17 cellular contexts compared by ENCODE assay signal in genomic region chr10:77419979-77420378, GRCh38.
DNase-seq lines count a peak whose midpoint lies in the region; ATAC-seq and TF ChIP-seq lines count a peak whose summit lies in the region.
"Had no signal": no experiment of that assay in that cellular context is flagged by ENCODE, and none has a peak within 500 bp of the region (broad histone marks: within the 10 kb centered on the region; RNA-seq: fewer than 3 reads in every experiment).

No MANE protein-coding gene starts in this region.

- no peak overlapping the region for H3K4me2 ChIP-seq in mesenchymal stem cell (ENCODE audit: low read length, poor library complexity, severe bottlenecking)
- H3K4me2 ChIP-seq: A549 had no signal

- no peak overlapping the region for H2BK120ac ChIP-seq in mesenchymal stem cell (ENCODE audit: low read depth, low read length)

- H3K27ac Mint-ChIP-seq in chondrocyte (ENCODE audit: unreplicated experiment) = peak overlapping the region; percentile 46
- H3K27ac Mint-ChIP-seq: CD8-positive, alpha-beta T cell had no signal

- 98% methylated on average over 2 of the region's 2 CpGs for WGBS in mesenchymal stem cell

- no peaks in the 10 kb centered on the region for H3K9me3 Mint-ChIP-seq in chondrocyte (ENCODE audit: low read depth)
- H3K9me3 Mint-ChIP-seq: CD14-positive monocyte; CD8-positive, alpha-beta T cell; HFFc6 had no signal

- no peak overlapping the region for H3K9ac ChIP-seq in mesenchymal stem cell (ENCODE audit: low read length)

- H3K4me1 ChIP-seq in mesenchymal stem cell (ENCODE audit: control insufficient read depth, insufficient read depth, low read depth, low read length) = peaks cover 18% of the 10 kb centered on the region
- H3K4me1 ChIP-seq in gastrocnemius medialis = peaks cover 31 to 42% of the 10 kb centered on the region in 2 donors
- peaks cover 13 to 14% of the 10 kb centered on the region in 2 donors for H3K4me1 ChIP-seq in uterus

- peak overlapping the region in 1 of 2 experiments; percentile 41 for H3K18ac ChIP-seq in mesenchymal stem cell (ENCODE audit: low read depth in 1 of 2, low read length in 2 of 2)

- no peak overlapping the region for H3K4ac ChIP-seq in mesenchymal stem cell (ENCODE audit: low read depth in 1 of 2, low read length in 2 of 2)

- no peak overlapping the region for H3K4me3 Mint-ChIP-seq in chondrocyte (ENCODE audit: unreplicated experiment)
- H3K4me3 Mint-ChIP-seq: CD14-positive monocyte; CD8-positive, alpha-beta T cell; HFFc6 had no signal

- no peak overlapping the region for H3K27ac ChIP-seq in mesenchymal stem cell (ENCODE audit: low read length, poor library complexity, severe bottlenecking)
- peak overlapping the region in 1 of 4 donors; percentile 20 for H3K27ac ChIP-seq in gastrocnemius medialis
- peak overlapping the region; percentile 79 to 90 for H3K27ac ChIP-seq in uterus

- no peak overlapping the region for H2BK5ac ChIP-seq in mesenchymal stem cell (ENCODE audit: low read depth, low read length, poor library complexity, severe bottlenecking)

- peak overlapping the region; percentile 60 for H2BK15ac ChIP-seq in mesenchymal stem cell (ENCODE audit: low read depth, poor library complexity, severe bottlenecking)

- H4K91ac ChIP-seq in mesenchymal stem cell (ENCODE audit: low read length) = no peak overlapping the region

- in situ Hi-C loops in gastrocnemius medialis (cut with MboI; ENCODE audit: low sequenced_read_pairs in 4 of 4) = no loop called here

- H2AFZ ChIP-seq in mesenchymal stem cell (ENCODE audit: low read depth, low read length) = no peak overlapping the region

- no peak overlapping the region for H3K14ac ChIP-seq in mesenchymal stem cell (ENCODE audit: low read length in 2 of 2)

- TF ChIP-seq POLR2A in gastrocnemius medialis (IDR thresholded peaks at IDR 0.05) (no peak), uterus (IDR thresholded peaks at IDR 0.05) (no peak)

- DNase-seq in chondrocyte (ENCODE audit: low spot score) = no peak
- no peak for DNase-seq in mesenchymal stem cell
- DNase-seq in gastrocnemius medialis = no peak
- no peak for DNase-seq in uterus
- no peak for DNase-seq in hippocampal formation (lab: John Stamatoyannopoulos, UW)
- DNase-seq in NCI-H1092 (lab: John Stamatoyannopoulos, UW) = no peak
- no peak for DNase-seq in activated T-cell treated with anti-CD3 and anti-CD28 coated beads, Interleukin-2, amount 50 U/mL, for 1 hour
- DNase-seq: CD8-positive, alpha-beta T cell; COR-L47; DND-41; GDM1; HCEC 1CT; HFFc6 had no signal

- H3K36me3 ChIP-seq in mesenchymal stem cell (ENCODE audit: control insufficient read depth in 1 of 2, insufficient read depth in 2 of 2, low read depth in 1 of 2, low read length in 2 of 2) = no peaks in the 10 kb centered on the region
- no peaks in the 10 kb centered on the region for H3K36me3 ChIP-seq in gastrocnemius medialis
- no peaks in the 10 kb centered on the region for H3K36me3 ChIP-seq in uterus

- H3K9me3 ChIP-seq in mesenchymal stem cell (ENCODE audit: control insufficient read depth, low read length) (no peaks in the 10 kb centered on the region), gastrocnemius medialis (no peaks in the 10 kb centered on the region), uterus (no peaks in the 10 kb centered on the region)
- H3K9me3 ChIP-seq: A549 had no signal

- peak; percentile 49 to 63 for ATAC-seq in gastrocnemius medialis
- ATAC-seq in GM19455 (IDR thresholded peaks at IDR 0.05; ENCODE audit: unreplicated experiment) = no peak
- ATAC-seq: A549; CD8-positive, alpha-beta T cell; HepG2 had no signal

- H3K27me3 Mint-ChIP-seq in chondrocyte (ENCODE audit: low read depth) = no peaks in the 10 kb centered on the region

- H3K4me3 ChIP-seq in mesenchymal stem cell (ENCODE audit: insufficient read depth in 1 of 2, low read depth in 1 of 2, low read length in 2 of 2) (no peak overlapping the region), gastrocnemius medialis (no peak overlapping the region), uterus (no peak overlapping the region)
- H3K4me3 ChIP-seq: A549 had no signal

- intact Hi-C loops in gastrocnemius medialis (cut with DNase I; ENCODE audit: low total_unique reads) (no loop called here), uterus (cut with DNase I; ENCODE audit: low total_unique reads) (no loop called here)

- H3K27me3 ChIP-seq in mesenchymal stem cell (ENCODE audit: control insufficient read depth in 1 of 2, insufficient read depth in 1 of 2, low read length in 2 of 2) = no peaks in the 10 kb centered on the region
- H3K27me3 ChIP-seq in gastrocnemius medialis = no peaks in the 10 kb centered on the region
- H3K27me3 ChIP-seq in uterus = no peaks in the 10 kb centered on the region

- H4K8ac ChIP-seq in mesenchymal stem cell (ENCODE audit: low read length) = no peak overlapping the region

- no peak for TF ChIP-seq CTCF in chondrocyte (IDR thresholded peaks at IDR 0.05)
- no peak for TF ChIP-seq CTCF in gastrocnemius medialis (IDR thresholded peaks at IDR 0.05 in 4 of 5, conservative IDR thresholded peaks at IDR 0.05 in 1 of 5)
- TF ChIP-seq CTCF in uterus (IDR thresholded peaks at IDR 0.05) = no peak

- H3K4me1 Mint-ChIP-seq in chondrocyte (ENCODE audit: low read depth) = peaks cover 95% of the 10 kb centered on the region
- H3K4me1 Mint-ChIP-seq: CD14-positive monocyte had no signal

- peaks cover 8% of the 10 kb centered on the region for H3K79me1 ChIP-seq in mesenchymal stem cell (replicated peaks; ENCODE audit: low read length, poor library complexity, severe bottlenecking)

- H2AK5ac ChIP-seq in mesenchymal stem cell (ENCODE audit: low read length, severe bottlenecking) = no peak overlapping the region

- peak overlapping the region in 1 of 2 experiments; percentile 25 for H2BK12ac ChIP-seq in mesenchymal stem cell (ENCODE audit: low read length in 2 of 2)

- H3K36me3 Mint-ChIP-seq in chondrocyte (ENCODE audit: low read depth) = no peaks in the 10 kb centered on the region
- H3K36me3 Mint-ChIP-seq: CD14-positive monocyte; CD8-positive, alpha-beta T cell had no signal

- H3K23ac ChIP-seq in mesenchymal stem cell (ENCODE audit: low read length in 2 of 2) = no peak overlapping the region
